Comparison of ENCODE assay signal across 21 cellular contexts in genomic region chr10:61784354-61785131, GRCh38.
DNase-seq lines count a peak whose midpoint lies in the region; ATAC-seq lines count a peak whose summit lies in the region.
"Had no signal": no experiment of that assay in that cellular context is flagged by ENCODE, and none has a peak within 500 bp of the region (broad histone marks: within the 10 kb centered on the region; RNA-seq: fewer than 3 reads in every experiment).

No MANE protein-coding gene starts in this region.

- peak overlapping the region; percentile 55 for H4K91ac ChIP-seq in mesenchymal stem cell (ENCODE audit: low read length)

- peak overlapping the region; percentile 27 for H4K8ac ChIP-seq in mesenchymal stem cell (ENCODE audit: low read length)

- H3K79me1 ChIP-seq in mesenchymal stem cell (replicated peaks; ENCODE audit: low read length, poor library complexity, severe bottlenecking): no peaks in the 10 kb centered on the region

- no peak overlapping the region for H3K14ac ChIP-seq in mesenchymal stem cell (ENCODE audit: low read length in 2 of 2)

- DNase-seq in stimulated activated naive CD4-positive, alpha-beta T cell treated with Interleukin-2 at 50 U/mL for 16 hours (lab: John Stamatoyannopoulos, UW): peak; percentile 47
- no peak for DNase-seq in stimulated activated naive CD4-positive, alpha-beta T cell (lab: John Stamatoyannopoulos, UW)
- no peak for DNase-seq in activated T-cell treated with anti-CD3 and anti-CD28 coated beads, Interleukin-2, amount 50 U/mL, for 4 hours
- no peak for DNase-seq in mesenchymal stem cell
- no peak for DNase-seq in AG20443 (ENCODE audit: low spot score)
- no peak for DNase-seq in NK-92 (lab: John Stamatoyannopoulos, UW; ENCODE audit: unreplicated experiment)
- no peak for DNase-seq in NCI-H2107 (lab: John Stamatoyannopoulos, UW)
- DNase-seq: AML-193; amygdala; caudate nucleus; COR-L47; HCEC 1CT; NCI-H187; NCI-H446; NK-92 treated with Interleukin-12 subunit alpha and Interleukin-12 subunit beta, amount 100 ng/mL, for 24 hours; SW 1271 had no signal

- ATAC-seq in activated T-cell treated with anti-CD3 and anti-CD28 coated beads, Interleukin-2, amount 50 U/mL, for 4 hours: peak; percentile 63 to 70
- no peak for ATAC-seq in GM19397 (IDR thresholded peaks at IDR 0.05; ENCODE audit: unreplicated experiment)
- ATAC-seq: left lobe of liver had no signal

- H2AFZ ChIP-seq in mesenchymal stem cell (ENCODE audit: low read depth, low read length): no peak overlapping the region

- H3K36me3 ChIP-seq in mesenchymal stem cell (ENCODE audit: control insufficient read depth in 1 of 2, insufficient read depth in 2 of 2, low read depth in 1 of 2, low read length in 2 of 2): no peaks in the 10 kb centered on the region
- H3K36me3 ChIP-seq: neutrophil had no signal

- H3K4me2 ChIP-seq in mesenchymal stem cell (ENCODE audit: low read length, poor library complexity, severe bottlenecking): no peak overlapping the region

- no peaks in the 10 kb centered on the region for H3K4me1 ChIP-seq in mesenchymal stem cell (ENCODE audit: control insufficient read depth, insufficient read depth, low read depth, low read length)

- no peak overlapping the region for H3K27ac ChIP-seq in mesenchymal stem cell (ENCODE audit: low read length, poor library complexity, severe bottlenecking)
- H3K27ac ChIP-seq: HL-60, neutrophil had no signal

- H3K9ac ChIP-seq in mesenchymal stem cell (ENCODE audit: low read length): no peak overlapping the region

- no peak overlapping the region for H3K4me3 Mint-ChIP-seq in activated T-cell treated with anti-CD3 and anti-CD28 coated beads, Interleukin-2, amount 50 U/mL, for 4 hours
- H3K4me3 Mint-ChIP-seq: IgD-negative memory B cell had no signal

- H3K4me1 Mint-ChIP-seq in activated T-cell treated with anti-CD3 and anti-CD28 coated beads, Interleukin-2, amount 50 U/mL, for 4 hours (ENCODE audit: low read depth): peaks cover 39% of the 10 kb centered on the region

- no peak overlapping the region for H3K4me3 ChIP-seq in mesenchymal stem cell (ENCODE audit: insufficient read depth in 1 of 2, low read depth in 1 of 2, low read length in 2 of 2)

- H3K18ac ChIP-seq in mesenchymal stem cell (ENCODE audit: low read depth in 1 of 2, low read length in 2 of 2): peak overlapping the region in 1 of 2 experiments; percentile 67

- H2BK120ac ChIP-seq in mesenchymal stem cell (ENCODE audit: low read depth, low read length): no peak overlapping the region

- peak overlapping the region; percentile 17 to 35 for H3K4ac ChIP-seq in mesenchymal stem cell (ENCODE audit: low read depth in 1 of 2, low read length in 2 of 2)

- H3K9me3 ChIP-seq in mesenchymal stem cell (ENCODE audit: control insufficient read depth, low read length): no peaks in the 10 kb centered on the region
- H3K9me3 ChIP-seq: neutrophil had no signal

- WGBS in mesenchymal stem cell: 83% methylated on average over 7 of the region's 9 CpGs

- no peak overlapping the region for H3K23ac ChIP-seq in mesenchymal stem cell (ENCODE audit: low read length in 2 of 2)

- H3K9me3 Mint-ChIP-seq in activated T-cell treated with anti-CD3 and anti-CD28 coated beads, Interleukin-2, amount 50 U/mL, for 4 hours: no peaks in the 10 kb centered on the region
- H3K9me3 Mint-ChIP-seq: IgD-negative memory B cell had no signal

- no peaks in the 10 kb centered on the region for H3K36me3 Mint-ChIP-seq in activated T-cell treated with anti-CD3 and anti-CD28 coated beads, Interleukin-2, amount 50 U/mL, for 4 hours (ENCODE audit: insufficient read depth)

- no peaks in the 10 kb centered on the region for H3K27me3 ChIP-seq in mesenchymal stem cell (ENCODE audit: control insufficient read depth in 1 of 2, insufficient read depth in 1 of 2, low read length in 2 of 2)
- H3K27me3 ChIP-seq: neutrophil had no signal

- peak overlapping the region; percentile 17 for H2AK5ac ChIP-seq in mesenchymal stem cell (ENCODE audit: low read length, severe bottlenecking)

- no peaks in the 10 kb centered on the region for H3K27me3 Mint-ChIP-seq in activated T-cell treated with anti-CD3 and anti-CD28 coated beads, Interleukin-2, amount 50 U/mL, for 4 hours (ENCODE audit: low read depth)
- H3K27me3 Mint-ChIP-seq: IgD-negative memory B cell had no signal

- no peak overlapping the region for H2BK15ac ChIP-seq in mesenchymal stem cell (ENCODE audit: low read depth, poor library complexity, severe bottlenecking)

- H2BK12ac ChIP-seq in mesenchymal stem cell (ENCODE audit: low read length in 2 of 2): peak overlapping the region; percentile 14 to 15

- no peak overlapping the region for H2BK5ac ChIP-seq in mesenchymal stem cell (ENCODE audit: low read depth, low read length, poor library complexity, severe bottlenecking)
